In the genomic region with DNA sequence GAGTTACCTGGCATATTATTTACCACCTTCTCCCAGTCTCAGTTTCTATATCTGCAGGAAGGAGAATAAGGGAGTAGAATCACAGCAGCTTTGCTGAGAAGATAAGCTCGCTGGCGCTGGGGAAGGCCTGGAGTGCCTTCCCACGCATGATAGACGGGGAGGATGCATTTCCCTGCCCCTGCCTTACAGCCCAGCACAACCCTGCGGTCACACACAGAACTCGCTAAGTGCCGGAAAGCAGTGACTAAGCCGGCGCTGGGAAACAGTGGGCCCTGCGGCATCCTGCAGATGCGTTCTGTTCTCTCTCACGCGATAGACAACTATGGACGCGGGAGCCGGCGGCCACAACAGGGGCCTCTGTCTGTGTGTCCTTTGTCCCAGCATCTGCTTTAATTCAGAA, we compare ENCODE assay signal across 13 cellular contexts. TPM values are rescaled to one million over a fixed set of nuclear protein-coding genes. Genes with fewer than 3 reads are reported as not detected.
DNase-seq lines count a peak whose midpoint lies in the region; ATAC-seq, FAIRE-seq and TF ChIP-seq lines count a peak whose summit lies in the region.
"Had no signal": no experiment of that assay in that cellular context is flagged by ENCODE, and none has a peak within 500 bp of the region (broad histone marks: within the 10 kb centered on the region; RNA-seq: fewer than 3 reads in every experiment).

No MANE protein-coding gene starts in this region.

- WGBS in heart left ventricle, 4 donors, result 47 to 66% (median 63%) methylated on average over 17 of the region's 17 CpGs

- no peaks in the 10 kb centered on the region for H3K36me3 ChIP-seq in heart left ventricle

- TF ChIP-seq POLR2A in heart left ventricle (IDR thresholded peaks at IDR 0.05), result no peak

- H3K9me3 ChIP-seq in heart left ventricle, result no peaks in the 10 kb centered on the region

- no peak for FAIRE-seq in D721Med (lab: Jason Lieb, UNC)
- FAIRE-seq: urothelium cell line had no signal

- peaks cover 0 to 2% (median 0%) of the 10 kb centered on the region in 12 donors for H3K4me1 ChIP-seq in heart left ventricle

- no peaks in the 10 kb centered on the region for H3K36me3 Mint-ChIP-seq in stimulated activated effector memory CD8-positive, alpha-beta T cell treated with anti-CD3 and anti-CD28 coated beads, Interleukin-12 subunit alpha, Interleukin-12 subunit beta, amount 100 ng/mL, for 72 hours

- no peak overlapping the region for H3K27ac Mint-ChIP-seq in stimulated activated effector memory CD8-positive, alpha-beta T cell treated with anti-CD3 and anti-CD28 coated beads, Interleukin-12 subunit alpha, Interleukin-12 subunit beta, amount 100 ng/mL, for 72 hours

- H3K27ac ChIP-seq in heart left ventricle, result no peak overlapping the region
- H3K27ac ChIP-seq: GM23248 had no signal

- H3K4me1 Mint-ChIP-seq in stimulated activated effector memory CD8-positive, alpha-beta T cell treated with anti-CD3 and anti-CD28 coated beads, Interleukin-12 subunit alpha, Interleukin-12 subunit beta, amount 100 ng/mL, for 72 hours, result peaks cover 5% of the 10 kb centered on the region

- intact Hi-C loops in heart left ventricle (cut with DNase I) (no loop called here), Right ventricle myocardium inferior (cut with DNase I) (no loop called here)

- no peak overlapping the region for H3K4me3 ChIP-seq in heart left ventricle
- H3K4me3 ChIP-seq: GM23248 had no signal

- TF ChIP-seq CTCF in heart left ventricle (IDR thresholded peaks at IDR 0.05) (no peak), D721Med (IDR thresholded peaks at IDR 0.05; ENCODE audit: insufficient read depth, missing control alignments) (no peak)

- peaks cover 0 to 4% (median 0%) of the 10 kb centered on the region in 9 donors for H3K27me3 ChIP-seq in heart left ventricle

- peak in 3 of 4 donors; percentile 13 to 42 (median 36) for ATAC-seq in heart left ventricle
- ATAC-seq in Right ventricle myocardium inferior, result no peak
- peak; percentile 82 for ATAC-seq in SK-N-SH treated with all-trans-retinoic acid at 6 μM for 48 hours
- peak; percentile 70 for ATAC-seq in stimulated activated effector memory CD8-positive, alpha-beta T cell treated with anti-CD3 and anti-CD28 coated beads, Interleukin-12 subunit alpha, Interleukin-12 subunit beta, amount 100 ng/mL, for 72 hours
- no peak for ATAC-seq in GM18873 (IDR thresholded peaks at IDR 0.05; ENCODE audit: low FRiP score, unreplicated experiment)

- no peaks in the 10 kb centered on the region for H3K9me3 Mint-ChIP-seq in stimulated activated effector memory CD8-positive, alpha-beta T cell treated with anti-CD3 and anti-CD28 coated beads, Interleukin-12 subunit alpha, Interleukin-12 subunit beta, amount 100 ng/mL, for 72 hours

- no peak overlapping the region for H3K4me3 Mint-ChIP-seq in stimulated activated effector memory CD8-positive, alpha-beta T cell treated with anti-CD3 and anti-CD28 coated beads, Interleukin-12 subunit alpha, Interleukin-12 subunit beta, amount 100 ng/mL, for 72 hours

- DNase-seq in heart left ventricle (no peak), Right ventricle myocardium inferior (ENCODE audit: missing footprints) (no peak), astrocyte of the hippocampus (ENCODE audit: low read depth, low spot score) (peak; percentile 85), NCI-H526 (lab: John Stamatoyannopoulos, UW) (no peak), D721Med (ENCODE audit: insufficient read length, low spot score) (no peak)
- DNase-seq in stimulated activated effector memory CD8-positive, alpha-beta T cell treated with anti-CD3 and anti-CD28 coated beads, Interleukin-12 subunit alpha, Interleukin-12 subunit beta, amount 100 ng/mL, for 72 hours (ENCODE audit: low spot score in 2 of 2), result no peak
- DNase-seq: central memory CD4-positive, alpha-beta T cell; GM23248; NCI-H446 had no signal

TF ChIP-seq in SK-N-SH treated with all-trans-retinoic acid at 6 μM for 48 hours, 23 proteins besides CTCF, POLR2A, EP300 and RAD21:
- TF ChIP-seq, protein P1, sequence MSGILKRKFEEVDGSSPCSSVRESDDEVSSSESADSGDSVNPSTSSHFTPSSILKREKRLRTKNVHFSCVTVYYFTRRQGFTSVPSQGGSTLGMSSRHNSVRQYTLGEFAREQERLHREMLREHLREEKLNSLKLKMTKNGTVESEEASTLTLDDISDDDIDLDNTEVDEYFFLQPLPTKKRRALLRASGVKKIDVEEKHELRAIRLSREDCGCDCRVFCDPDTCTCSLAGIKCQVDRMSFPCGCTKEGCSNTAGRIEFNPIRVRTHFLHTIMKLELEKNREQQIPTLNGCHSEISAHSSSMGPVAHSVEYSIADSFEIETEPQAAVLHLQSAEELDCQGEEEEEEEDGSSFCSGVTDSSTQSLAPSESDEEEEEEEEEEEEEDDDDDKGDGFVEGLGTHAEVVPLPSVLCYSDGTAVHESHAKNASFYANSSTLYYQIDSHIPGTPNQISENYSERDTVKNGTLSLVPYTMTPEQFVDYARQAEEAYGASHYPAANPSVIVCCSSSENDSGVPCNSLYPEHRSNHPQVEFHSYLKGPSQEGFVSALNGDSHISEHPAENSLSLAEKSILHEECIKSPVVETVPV (CRISPR knock-in tag; IDR thresholded peaks at IDR 0.05), result no peak
- no peak for TF ChIP-seq SNAI2 (CRISPR knock-in tag; IDR thresholded peaks at IDR 0.05)
- no peak for TF ChIP-seq ISL1 (CRISPR knock-in tag; IDR thresholded peaks at IDR 0.05)
- TF ChIP-seq CSDC2 (CRISPR knock-in tag; IDR thresholded peaks at IDR 0.05), result no peak
- no peak for TF ChIP-seq ZNF8 (CRISPR knock-in tag; IDR thresholded peaks at IDR 0.05)
- TF ChIP-seq, protein P2, sequence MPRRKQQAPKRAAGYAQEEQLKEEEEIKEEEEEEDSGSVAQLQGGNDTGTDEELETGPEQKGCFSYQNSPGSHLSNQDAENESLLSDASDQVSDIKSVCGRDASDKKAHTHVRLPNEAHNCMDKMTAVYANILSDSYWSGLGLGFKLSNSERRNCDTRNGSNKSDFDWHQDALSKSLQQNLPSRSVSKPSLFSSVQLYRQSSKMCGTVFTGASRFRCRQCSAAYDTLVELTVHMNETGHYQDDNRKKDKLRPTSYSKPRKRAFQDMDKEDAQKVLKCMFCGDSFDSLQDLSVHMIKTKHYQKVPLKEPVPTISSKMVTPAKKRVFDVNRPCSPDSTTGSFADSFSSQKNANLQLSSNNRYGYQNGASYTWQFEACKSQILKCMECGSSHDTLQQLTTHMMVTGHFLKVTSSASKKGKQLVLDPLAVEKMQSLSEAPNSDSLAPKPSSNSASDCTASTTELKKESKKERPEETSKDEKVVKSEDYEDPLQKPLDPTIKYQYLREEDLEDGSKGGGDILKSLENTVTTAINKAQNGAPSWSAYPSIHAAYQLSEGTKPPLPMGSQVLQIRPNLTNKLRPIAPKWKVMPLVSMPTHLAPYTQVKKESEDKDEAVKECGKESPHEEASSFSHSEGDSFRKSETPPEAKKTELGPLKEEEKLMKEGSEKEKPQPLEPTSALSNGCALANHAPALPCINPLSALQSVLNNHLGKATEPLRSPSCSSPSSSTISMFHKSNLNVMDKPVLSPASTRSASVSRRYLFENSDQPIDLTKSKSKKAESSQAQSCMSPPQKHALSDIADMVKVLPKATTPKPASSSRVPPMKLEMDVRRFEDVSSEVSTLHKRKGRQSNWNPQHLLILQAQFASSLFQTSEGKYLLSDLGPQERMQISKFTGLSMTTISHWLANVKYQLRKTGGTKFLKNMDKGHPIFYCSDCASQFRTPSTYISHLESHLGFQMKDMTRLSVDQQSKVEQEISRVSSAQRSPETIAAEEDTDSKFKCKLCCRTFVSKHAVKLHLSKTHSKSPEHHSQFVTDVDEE (CRISPR knock-in tag; IDR thresholded peaks at IDR 0.05), result no peak
- TF ChIP-seq OSR1 (CRISPR knock-in tag; IDR thresholded peaks at IDR 0.05), result no peak
- TF ChIP-seq, protein P3, sequence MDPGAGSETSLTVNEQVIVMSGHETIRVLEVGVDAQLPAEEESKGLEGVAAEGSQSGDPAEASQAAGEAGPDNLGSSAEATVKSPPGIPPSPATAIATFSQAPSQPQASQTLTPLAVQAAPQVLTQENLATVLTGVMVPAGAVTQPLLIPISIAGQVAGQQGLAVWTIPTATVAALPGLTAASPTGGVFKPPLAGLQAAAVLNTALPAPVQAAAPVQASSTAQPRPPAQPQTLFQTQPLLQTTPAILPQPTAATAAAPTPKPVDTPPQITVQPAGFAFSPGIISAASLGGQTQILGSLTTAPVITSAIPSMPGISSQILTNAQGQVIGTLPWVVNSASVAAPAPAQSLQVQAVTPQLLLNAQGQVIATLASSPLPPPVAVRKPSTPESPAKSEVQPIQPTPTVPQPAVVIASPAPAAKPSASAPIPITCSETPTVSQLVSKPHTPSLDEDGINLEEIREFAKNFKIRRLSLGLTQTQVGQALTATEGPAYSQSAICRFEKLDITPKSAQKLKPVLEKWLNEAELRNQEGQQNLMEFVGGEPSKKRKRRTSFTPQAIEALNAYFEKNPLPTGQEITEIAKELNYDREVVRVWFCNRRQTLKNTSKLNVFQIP (CRISPR knock-in tag; IDR thresholded peaks at IDR 0.05; ENCODE audit: borderline replicate concordance, low read depth), result no peak
- no peak for TF ChIP-seq ZNF565 (CRISPR knock-in tag; conservative IDR thresholded peaks at IDR 0.05; ENCODE audit: low read depth)

RNA-seq across cellular contexts. Expression of a gene that starts 4.8 kb away (rescaled TPM):
- total RNA-seq in heart left ventricle, result under 1 TPM in 2 of 9 donors, not detected in 7; 0.25 to 0.44 TPM
- polyA plus RNA-seq in heart left ventricle, result under 1 TPM in 1 of 2 donors, not detected in 1; 0.08 TPM
- not detected for total RNA-seq in Right ventricle myocardium inferior
- total RNA-seq: GM23248 had no signal
- polyA plus RNA-seq: BJ, GM23248 had no signal

RNA-seq across cellular contexts. Expression of a gene that starts 19.7 kb away (rescaled TPM):
- 10 to 100 TPM; 11.9 to 20.7 (median 14.3) TPM for total RNA-seq in heart left ventricle
- polyA plus RNA-seq in heart left ventricle, result 1 to 10 TPM; 7.2 to 9.2 TPM
- total RNA-seq in Right ventricle myocardium inferior, result 12.8 TPM

Comparison
In these comparisons a context has a peak if more than half of its experiments do, and no peak if none do; other contexts are left out.
1. ATAC-seq: peak in heart left ventricle (3 of 4), SK-N-SH treated with all-trans-retinoic acid at 6 μM for 48 hours (single experiment) and stimulated activated effector memory CD8-positive, alpha-beta T cell treated with anti-CD3 and anti-CD28 coated beads, Interleukin-12 subunit alpha, Interleukin-12 subunit beta, amount 100 ng/mL, for 72 hours (single experiment); none in Right ventricle myocardium inferior (single experiment) and GM18873 (single experiment).